Comparison of ENCODE assay signal across 11 cellular contexts in the genomic region with DNA sequence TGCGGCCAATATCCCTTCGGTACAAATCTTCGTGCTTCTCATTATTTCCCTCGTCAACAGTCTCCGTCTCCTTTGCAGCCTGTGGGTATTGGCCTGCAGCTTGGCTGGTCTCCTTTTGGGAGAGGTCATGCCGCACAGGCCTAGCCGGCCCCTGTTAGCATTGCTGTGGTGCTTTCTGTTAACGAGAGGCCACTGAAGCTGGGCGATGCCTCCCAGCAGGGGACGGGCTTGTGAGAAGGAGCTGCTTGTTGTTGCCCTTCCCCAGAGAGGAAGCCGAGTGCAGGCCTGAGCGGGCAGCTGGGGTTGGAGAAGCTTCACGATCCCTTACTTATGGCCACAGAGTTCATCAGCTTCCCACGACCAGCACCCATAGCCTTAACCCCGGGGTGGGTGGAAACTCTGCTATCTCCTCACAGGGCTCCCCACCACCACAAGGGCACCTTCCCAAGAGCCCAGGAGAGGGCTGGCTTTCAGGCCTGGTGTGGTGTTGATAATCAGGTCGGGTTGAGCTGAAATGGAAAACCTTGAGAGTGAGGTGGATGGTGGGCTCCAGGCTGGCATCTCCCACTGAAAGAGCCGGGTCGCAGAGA.
DNase-seq lines count a peak whose midpoint lies in the region; ATAC-seq and TF ChIP-seq lines count a peak whose summit lies in the region.
"Had no signal": no experiment of that assay in that cellular context is flagged by ENCODE, and none has a peak within 500 bp of the region (broad histone marks: within the 10 kb centered on the region; RNA-seq: fewer than 3 reads in every experiment).

No MANE protein-coding gene starts in this region.

- H3K4me1 Mint-ChIP-seq in nephron = peaks cover 81% of the 10 kb centered on the region

- WGBS in thymus = 89% methylated on average over 18 of the region's 18 CpGs

- H3K4me3 ChIP-seq in thymus (ENCODE audit: low read length) (no peak overlapping the region), dorsolateral prefrontal cortex (no peak overlapping the region)

- CTCF ChIA-PET in RWPE1 (lab: Yijun Ruan, JAX) = interaction anchor here (0.6 kb wide), 1 partner anchor 77 kb away, joined by 4 read pairs; no protein-coding TSS in a partner anchor

- peak overlapping the region; percentile 99 to 100 (median 99) for H3K27ac Mint-ChIP-seq in nephron

- H3K36me3 ChIP-seq in thymus (ENCODE audit: control insufficient read depth, insufficient read depth) = no peaks in the 10 kb centered on the region

- peaks cover 3% of the 10 kb centered on the region for H3K9me3 Mint-ChIP-seq in nephron

- peaks cover 38% of the 10 kb centered on the region for H3K4me1 ChIP-seq in thymus (ENCODE audit: control insufficient read depth, insufficient read depth, low read length)

- TF ChIP-seq CTCF in RWPE1 (conservative IDR thresholded peaks at IDR 0.05; ENCODE audit: low read depth) (no peak), nephron (IDR thresholded peaks at IDR 0.05; ENCODE audit: unreplicated experiment in 3 of 3) (no peak), dorsolateral prefrontal cortex (IDR thresholded peaks at IDR 0.05 in 54 of 56, conservative IDR thresholded peaks at IDR 0.05 in 2 of 56; ENCODE audit: low read depth in 1 of 56, partially characterized antibody in 56 of 56) (no peak)

- no peaks in the 10 kb centered on the region for H3K27me3 Mint-ChIP-seq in nephron (ENCODE audit: low read depth)
- H3K27me3 Mint-ChIP-seq: IgD-negative memory B cell had no signal

- DNase-seq in RWPE1 (ENCODE audit: low spot score) (no peak), Right ventricle myocardium superior (peak; percentile 59), medulla oblongata (ENCODE audit: extremely low spot score) (no peak), GDM1 (lab: John Stamatoyannopoulos, UW) (no peak), dorsolateral prefrontal cortex (no peak)
- no peak for DNase-seq in stimulated activated CD4-positive, alpha-beta T cell treated with anti-CD3 and anti-CD28 coated beads, Interleukin-2, amount 100 ng/mL, for 24 hours
- DNase-seq: COR-L47, natural killer cell had no signal

- peaks cover 1% of the 10 kb centered on the region for H3K9me3 ChIP-seq in thymus (ENCODE audit: control insufficient read depth)

- no peaks in the 10 kb centered on the region for H3K27me3 ChIP-seq in thymus (ENCODE audit: control insufficient read depth, insufficient read depth)
- no peaks in the 10 kb centered on the region for H3K27me3 ChIP-seq in dorsolateral prefrontal cortex

- peak; percentile 18 for ATAC-seq in Right ventricle myocardium superior (ENCODE audit: poor library complexity)
- ATAC-seq: natural killer cell had no signal

- H3K36me3 Mint-ChIP-seq in nephron (ENCODE audit: low read depth) = peaks cover 4% of the 10 kb centered on the region
- H3K36me3 Mint-ChIP-seq: IgD-negative memory B cell, natural killer cell had no signal

- POLR2A ChIA-PET in RWPE1 (lab: Yijun Ruan, JAX; ENCODE audit: low non-redundant PET) = no interaction called here

- H3K4me3 Mint-ChIP-seq in nephron = peak overlapping the region in 2 of 3 experiments; percentile 0 to 59
- H3K4me3 Mint-ChIP-seq: IgD-negative memory B cell, natural killer cell had no signal

- intact Hi-C loops in Right ventricle myocardium superior (cut with DNase I) = no loop called here
- intact Hi-C loops in dorsolateral prefrontal cortex (cut with DNase I) = no loop called here

- H3K27ac ChIP-seq in RWPE1 = peak overlapping the region; percentile 28
- peak overlapping the region; percentile 83 for H3K27ac ChIP-seq in thymus (ENCODE audit: low read depth)
- H3K27ac ChIP-seq in dorsolateral prefrontal cortex = peak overlapping the region in 21 of 59 donors; percentile 1 to 70 (median 37)
